Comparison of ENCODE assay signal across 19 cellular contexts in genomic region chr1:22681564-22682276, GRCh38. TPM values are rescaled to one million over a fixed set of nuclear protein-coding genes. Genes with fewer than 3 reads are reported as not detected.
"Had no signal": no experiment of that assay in that cellular context is flagged by ENCODE, and none has a peak within 500 bp of the region (broad histone marks: within the 10 kb centered on the region; RNA-seq: fewer than 3 reads in every experiment).

No MANE protein-coding gene starts in this region.

- H3K36me3 ChIP-seq: MG63, SJSA1 had no signal

- H3K27ac ChIP-seq: SJSA1 had no signal

- H3K4me1 Mint-ChIP-seq: T-cell had no signal

- H3K27ac Mint-ChIP-seq: T-cell; T-helper 1 cell treated with Interleukin-12 subunit alpha and Interleukin-12 subunit beta and Interleukin-4 antibody, amounts not matched to agents 30 μg/mL and 1 μg/mL, for 36 hours had no signal

- H3K9me3 ChIP-seq: MG63, SJSA1 had no signal

- H3K27me3 ChIP-seq: MG63, SJSA1 had no signal

- H3K36me3 Mint-ChIP-seq: T-cell had no signal

- H3K4me3 ChIP-seq: MG63, SJSA1 had no signal

- H3K9me3 Mint-ChIP-seq: T-cell; T-helper 1 cell treated with Interleukin-12 subunit alpha and Interleukin-12 subunit beta and Interleukin-4 antibody, amounts not matched to agents 30 μg/mL and 1 μg/mL, for 36 hours had no signal

- DNase-seq: Karpas-422, KG1, MG63, NCI-H1436, NCI-H187, NCI-H2029, NCI-H2081 treated with DMSO at 0.1 percent for 48 hours, NCI-H2171 treated with DMSO at 0.1 percent for 48 hours, NCI-H2227 treated with DMSO at 0.1 percent for 48 hours, NCI-H526, Right ventricle myocardium superior, RPMI8226, SIG-M5, SW 1271, T-cell had no signal

- H3K4me3 Mint-ChIP-seq: T-cell; T-helper 1 cell treated with Interleukin-12 subunit alpha and Interleukin-12 subunit beta and Interleukin-4 antibody, amounts not matched to agents 30 μg/mL and 1 μg/mL, for 36 hours had no signal

- ATAC-seq: T-cell had no signal

- H3K4me1 ChIP-seq: SJSA1 had no signal

RNA-seq across cellular contexts. Expression of gene C1QB, which starts 28.7 kb away (rescaled TPM):
- total RNA-seq: HT-29, NCI-H460, SJSA1 had no signal

RNA-seq across cellular contexts. Expression of gene C1QC, which starts 38.3 kb away (rescaled TPM):
- total RNA-seq: HT-29, NCI-H460, SJSA1 had no signal

RNA-seq across cellular contexts. Expression of gene C1QA, which starts 45.3 kb away (rescaled TPM):
- total RNA-seq: HT-29, NCI-H460, SJSA1 had no signal
